ENCODE assay signal across 1 cellular context in the genomic region with DNA sequence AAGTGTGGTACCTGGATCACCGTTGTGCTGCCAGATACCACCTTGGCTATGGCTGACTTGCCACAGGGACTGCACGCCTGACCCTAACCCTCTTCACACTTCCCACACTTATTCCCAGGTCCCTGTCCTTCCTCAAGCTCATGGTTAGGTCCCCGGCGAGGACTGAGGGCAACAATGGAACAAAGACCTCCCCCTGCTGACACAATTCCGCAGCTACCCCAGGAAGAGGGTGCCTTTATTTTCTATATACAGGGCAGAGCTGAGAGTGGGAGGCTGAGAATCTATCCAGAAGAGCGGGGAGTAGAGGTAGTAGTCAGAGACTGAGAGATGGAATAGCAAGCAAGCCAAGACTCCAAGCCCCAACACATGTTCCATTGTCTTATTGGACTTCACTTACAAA.
TF ChIP-seq lines count a peak whose summit lies in the region.

No MANE protein-coding gene starts in this region.

TF ChIP-seq in K562, 482 proteins besides CTCF, POLR2A, EP300 and RAD21 (continued from another document):
- TF ChIP-seq, protein P1, sequence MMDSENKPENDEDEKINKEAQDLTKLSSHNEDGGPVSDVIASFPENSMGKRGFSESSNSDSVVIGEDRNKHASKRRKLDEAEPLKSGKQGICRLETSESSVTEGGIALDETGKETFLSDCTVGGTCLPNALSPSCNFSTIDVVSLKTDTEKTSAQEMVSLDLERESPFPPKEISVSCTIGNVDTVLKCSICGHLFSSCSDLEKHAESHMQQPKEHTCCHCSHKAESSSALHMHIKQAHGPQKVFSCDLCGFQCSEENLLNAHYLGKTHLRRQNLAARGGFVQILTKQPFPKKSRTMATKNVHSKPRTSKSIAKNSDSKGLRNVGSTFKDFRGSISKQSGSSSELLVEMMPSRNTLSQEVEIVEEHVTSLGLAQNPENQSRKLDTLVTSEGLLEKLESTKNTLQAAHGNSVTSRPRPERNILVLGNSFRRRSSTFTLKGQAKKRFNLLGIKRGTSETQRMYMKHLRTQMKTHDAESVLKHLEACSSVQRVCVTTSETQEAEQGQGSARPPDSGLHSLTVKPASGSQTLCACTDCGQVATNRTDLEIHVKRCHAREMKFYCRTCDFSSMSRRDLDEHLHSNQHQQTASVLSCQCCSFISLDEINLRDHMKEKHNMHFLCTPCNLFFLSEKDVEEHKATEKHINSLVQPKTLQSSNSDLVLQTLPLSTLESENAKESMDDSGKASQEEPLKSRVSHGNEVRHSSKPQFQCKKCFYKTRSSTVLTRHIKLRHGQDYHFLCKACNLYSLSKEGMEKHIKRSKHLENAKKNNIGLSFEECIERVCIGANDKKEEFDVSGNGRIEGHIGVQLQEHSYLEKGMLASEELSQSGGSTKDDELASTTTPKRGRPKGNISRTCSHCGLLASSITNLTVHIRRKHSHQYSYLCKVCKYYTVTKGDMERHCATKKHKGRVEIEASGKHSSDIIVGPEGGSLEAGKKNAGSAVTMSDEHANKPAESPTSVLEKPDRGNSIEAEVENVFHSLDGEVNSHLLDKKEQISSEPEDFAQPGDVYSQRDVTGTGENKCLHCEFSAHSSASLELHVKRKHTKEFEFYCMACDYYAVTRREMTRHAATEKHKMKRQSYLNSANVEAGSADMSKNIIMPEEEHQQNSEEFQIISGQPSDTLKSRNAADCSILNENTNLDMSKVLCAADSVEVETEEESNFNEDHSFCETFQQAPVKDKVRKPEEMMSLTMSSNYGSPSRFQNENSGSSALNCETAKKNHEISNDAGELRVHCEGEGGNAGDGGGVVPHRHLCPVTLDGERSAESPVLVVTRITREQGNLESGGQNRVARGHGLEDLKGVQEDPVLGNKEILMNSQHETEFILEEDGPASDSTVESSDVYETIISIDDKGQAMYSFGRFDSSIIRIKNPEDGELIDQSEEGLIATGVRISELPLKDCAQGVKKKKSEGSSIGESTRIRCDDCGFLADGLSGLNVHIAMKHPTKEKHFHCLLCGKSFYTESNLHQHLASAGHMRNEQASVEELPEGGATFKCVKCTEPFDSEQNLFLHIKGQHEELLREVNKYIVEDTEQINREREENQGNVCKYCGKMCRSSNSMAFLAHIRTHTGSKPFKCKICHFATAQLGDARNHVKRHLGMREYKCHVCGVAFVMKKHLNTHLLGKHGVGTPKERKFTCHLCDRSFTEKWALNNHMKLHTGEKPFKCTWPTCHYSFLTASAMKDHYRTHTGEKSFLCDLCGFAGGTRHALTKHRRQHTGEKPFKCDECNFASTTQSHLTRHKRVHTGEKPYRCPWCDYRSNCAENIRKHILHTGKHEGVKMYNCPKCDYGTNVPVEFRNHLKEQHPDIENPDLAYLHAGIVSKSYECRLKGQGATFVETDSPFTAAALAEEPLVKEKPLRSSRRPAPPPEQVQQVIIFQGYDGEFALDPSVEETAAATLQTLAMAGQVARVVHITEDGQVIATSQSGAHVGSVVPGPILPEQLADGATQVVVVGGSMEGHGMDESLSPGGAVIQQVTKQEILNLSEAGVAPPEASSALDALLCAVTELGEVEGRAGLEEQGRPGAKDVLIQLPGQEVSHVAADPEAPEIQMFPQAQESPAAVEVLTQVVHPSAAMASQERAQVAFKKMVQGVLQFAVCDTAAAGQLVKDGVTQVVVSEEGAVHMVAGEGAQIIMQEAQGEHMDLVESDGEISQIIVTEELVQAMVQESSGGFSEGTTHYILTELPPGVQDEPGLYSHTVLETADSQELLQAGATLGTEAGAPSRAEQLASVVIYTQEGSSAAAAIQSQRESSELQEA (IDR thresholded peaks at IDR 0.05; ENCODE audit: low read depth), result no peak
- TF ChIP-seq EP400 (IDR thresholded peaks at IDR 0.05) (no peak), SMC3 (conservative IDR thresholded peaks at IDR 0.05; ENCODE audit: insufficient read depth, low read depth, low read length) (0 out of 2 replicates have a peak, but pooled peaks have one; percentile 8), SLC30A9 (CRISPR knock-in tag; IDR thresholded peaks at IDR 0.05) (no peak)
- TF ChIP-seq, protein P2, sequence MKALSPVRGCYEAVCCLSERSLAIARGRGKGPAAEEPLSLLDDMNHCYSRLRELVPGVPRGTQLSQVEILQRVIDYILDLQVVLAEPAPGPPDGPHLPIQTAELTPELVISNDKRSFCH (CRISPR knock-in tag; IDR thresholded peaks at IDR 0.05), result no peak
- TF ChIP-seq, protein P2 (tag; IDR thresholded peaks at IDR 0.05), result no peak
